9 cellular contexts compared by ENCODE assay signal in the genomic region with DNA sequence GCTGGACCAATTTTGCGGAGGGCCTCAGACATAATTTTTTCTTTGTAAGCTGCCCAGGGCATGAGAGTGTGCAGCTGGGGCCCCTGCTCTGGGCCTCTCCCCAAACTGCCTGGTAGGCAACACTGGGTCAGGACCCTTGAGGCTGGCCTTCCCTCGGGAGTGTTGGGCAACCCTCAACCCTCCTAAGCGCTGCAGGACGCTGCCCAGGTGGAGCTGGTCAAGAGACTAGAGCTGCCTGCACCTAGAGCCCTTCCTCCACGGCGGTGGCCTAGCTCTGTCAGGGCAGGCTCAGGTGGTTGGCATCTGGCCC. TPM values are rescaled to one million over a fixed set of nuclear protein-coding genes. Genes with fewer than 3 reads are reported as not detected.
DNase-seq lines count a peak whose midpoint lies in the region; ATAC-seq and TF ChIP-seq lines count a peak whose summit lies in the region.
"Had no signal": no experiment of that assay in that cellular context is flagged by ENCODE, and none has a peak within 500 bp of the region (broad histone marks: within the 10 kb centered on the region; RNA-seq: fewer than 3 reads in every experiment).

No MANE protein-coding gene starts in this region.

- peaks cover 13% of the 10 kb centered on the region for H3K9me3 Mint-ChIP-seq in glutamatergic neuron (ENCODE audit: unreplicated experiment)

- peaks cover 24% of the 10 kb centered on the region for H3K4me1 Mint-ChIP-seq in glutamatergic neuron (ENCODE audit: low read depth, unreplicated experiment)

- peak; percentile 34 for DNase-seq in GM13976 (ENCODE audit: low spot score)
- DNase-seq in RWPE2 (ENCODE audit: low spot score), result no peak
- no peak for DNase-seq in glutamatergic neuron
- DNase-seq in sciatic nerve (ENCODE audit: low spot score), result no peak
- no peak for DNase-seq in 8988T
- DNase-seq in stimulated activated CD4-positive, alpha-beta T cell treated with anti-CD3 and anti-CD28 coated beads, Interleukin-4, amount 100 ng/mL, for 4 hours, result no peak
- no peak for DNase-seq in SIG-M5 (lab: John Stamatoyannopoulos, UW)

- H3K9me3 ChIP-seq in RWPE2 (ENCODE audit: severe bottlenecking), result no peaks in the 10 kb centered on the region

- peak overlapping the region; percentile 82 for H3K4me3 Mint-ChIP-seq in glutamatergic neuron (ENCODE audit: unreplicated experiment)

- H3K27me3 Mint-ChIP-seq in glutamatergic neuron (ENCODE audit: unreplicated experiment), result peaks cover 11% of the 10 kb centered on the region

- peak overlapping the region; percentile 86 for H3K27ac Mint-ChIP-seq in glutamatergic neuron (ENCODE audit: unreplicated experiment)

- no peak overlapping the region for H3K27ac ChIP-seq in RWPE2 (ENCODE audit: poor library complexity, severe bottlenecking)

- no peaks in the 10 kb centered on the region for H3K27me3 ChIP-seq in RWPE2 (ENCODE audit: insufficient read depth, poor library complexity, severe bottlenecking)

- peak; percentile 17 for ATAC-seq in RWPE2 (ENCODE audit: low read depth)
- peak; percentile 14 for ATAC-seq in sciatic nerve
- no peak for ATAC-seq in GM18858 (IDR thresholded peaks at IDR 0.05; ENCODE audit: unreplicated experiment)

- intact Hi-C loops in sciatic nerve (cut with DNase I), result no loop called here

- peak overlapping the region; percentile 54 for H3K4me3 ChIP-seq in RWPE2 (ENCODE audit: severe bottlenecking)

- peaks cover 8% of the 10 kb centered on the region for H3K36me3 Mint-ChIP-seq in glutamatergic neuron (ENCODE audit: unreplicated experiment)

- H3K36me3 ChIP-seq in RWPE2 (ENCODE audit: low read depth), result peaks cover 24% of the 10 kb centered on the region

- TF ChIP-seq CTCF in GM13976 (IDR thresholded peaks at IDR 0.05; ENCODE audit: borderline replicate concordance, control extremely low read depth, extremely low read depth, insufficient read depth, missing control alignments) (no peak), RWPE2 (IDR thresholded peaks at IDR 0.05; ENCODE audit: poor library complexity, severe bottlenecking) (no peak), glutamatergic neuron (IDR thresholded peaks at IDR 0.05; ENCODE audit: partially characterized antibody, unreplicated experiment) (no peak)

- peaks cover 7% of the 10 kb centered on the region for H3K4me1 ChIP-seq in RWPE2 (ENCODE audit: insufficient read depth, poor library complexity, severe bottlenecking)

- in situ Hi-C loops in GM13976 (cut with MboI; ENCODE audit: low sequenced_read_pairs, unreplicated experiment), result no loop called here

RNA-seq across cellular contexts. Expression of gene TMEM132A, which starts 0.5 kb away (rescaled TPM):
- total RNA-seq in glutamatergic neuron (ENCODE audit: unreplicated experiment) (664 TPM), sciatic nerve (34.2 TPM)

RNA-seq across cellular contexts. Expression of gene TMEM109, which starts 9.8 kb away (rescaled TPM):
- total RNA-seq in glutamatergic neuron (ENCODE audit: unreplicated experiment) (4.0 TPM), sciatic nerve (128 TPM)

RNA-seq across cellular contexts. Expression of gene PRPF19, which starts 17.4 kb away (rescaled TPM):
- 74.4 TPM for total RNA-seq in glutamatergic neuron (ENCODE audit: unreplicated experiment)
- total RNA-seq in sciatic nerve, result 50.7 TPM

RNA-seq across cellular contexts. Expression of gene SLC15A3, which starts 28.2 kb away (rescaled TPM):
- total RNA-seq in glutamatergic neuron (ENCODE audit: unreplicated experiment) (4.4 TPM), sciatic nerve (49.4 TPM)

RNA-seq across cellular contexts. Expression of gene CD6, which starts 47.7 kb away (rescaled TPM):
- total RNA-seq in glutamatergic neuron (ENCODE audit: unreplicated experiment) (not detected), sciatic nerve (2.5 TPM)
- total RNA-seq: LHCN-M2 had no signal

Comparison
In these comparisons a context has a peak if more than half of its experiments do, and no peak if none do; other contexts are left out.
1. RNA of gene TMEM132A, which starts 0.5 kb away (total RNA-seq): 664 TPM in glutamatergic neuron (single experiment); 34.2 TPM in sciatic nerve (single experiment); every median in the first group is over 10 times any median in the second.
2. RNA of gene TMEM109, which starts 9.8 kb away (total RNA-seq): 128 TPM in sciatic nerve (single experiment); 4.0 TPM in glutamatergic neuron (single experiment); every median in the first group is over 10 times any median in the second.